1 cellular context compared by ENCODE assay signal in genomic region chr17:44001461-44001920, GRCh38.
TF ChIP-seq lines count a peak whose summit lies in the region.

No MANE protein-coding gene starts in this region.

TF ChIP-seq in HepG2, 621 proteins besides CTCF, POLR2A, EP300 and RAD21 (continued from another document and continues in another):
- TF ChIP-seq PREB (CRISPR knock-in tag; IDR thresholded peaks at IDR 0.05) (no peak), NFKB2 (CRISPR knock-in tag; IDR thresholded peaks at IDR 0.05; ENCODE audit: borderline replicate concordance) (peak; percentile 42; the same call in 1 of the 2 replicates), ZNF331 (CRISPR knock-in tag; IDR thresholded peaks at IDR 0.05) (no peak; the same call in 1 of the 2 replicates), ZSCAN25 (CRISPR knock-in tag; IDR thresholded peaks at IDR 0.05) (peak; percentile 80; the same call in 1 of the 2 replicates), ZNF343 (CRISPR knock-in tag; IDR thresholded peaks at IDR 0.05) (no peak), LCORL (IDR thresholded peaks at IDR 0.05) (no peak), LCORL (CRISPR knock-in tag; IDR thresholded peaks at IDR 0.05) (peak; percentile 86; the same call in 1 of the 2 replicates), BCL6 (CRISPR knock-in tag; IDR thresholded peaks at IDR 0.05) (peak; percentile 24), RAD51 (IDR thresholded peaks at IDR 0.05; ENCODE audit: borderline replicate concordance) (no peak), ZNF567 (CRISPR knock-in tag; IDR thresholded peaks at IDR 0.05; ENCODE audit: borderline replicate concordance) (no peak), MAFK (conservative IDR thresholded peaks at IDR 0.05 in 1 of 2, IDR thresholded peaks at IDR 0.05 in 1 of 2; ENCODE audit: low read length in 2 of 2) (no peak), ZNF224 (CRISPR knock-in tag; IDR thresholded peaks at IDR 0.05) (no peak), HNF1A (IDR thresholded peaks at IDR 0.05; ENCODE audit: low read depth) (peak; percentile 96), HNF1A (CRISPR knock-in tag; IDR thresholded peaks at IDR 0.05; ENCODE audit: borderline replicate concordance) (peak; percentile 96), RFX3 (CRISPR knock-in tag; IDR thresholded peaks at IDR 0.05) (peak; percentile 29; the same call in 1 of the 2 replicates), SRSF9 (IDR thresholded peaks at IDR 0.05; ENCODE audit: borderline replicate concordance, insufficient read depth, low read depth, low read length, poor library complexity, severe bottlenecking) (no peak), EED (CRISPR knock-in tag; IDR thresholded peaks at IDR 0.05) (no peak; the same call in 1 of the 2 replicates), PHF20 (CRISPR knock-in tag; IDR thresholded peaks at IDR 0.05) (peak; percentile 35; the same call in 1 of the 2 replicates), USF2 (IDR thresholded peaks at IDR 0.05; ENCODE audit: low read depth, low read length) (no peak), USF2 (CRISPR knock-in tag; IDR thresholded peaks at IDR 0.05; ENCODE audit: borderline replicate concordance) (no peak), TEAD3 (CRISPR knock-in tag; optimal IDR thresholded peaks at IDR 0.05; ENCODE audit: borderline replicate concordance) (peak; percentile 63), ZBTB8A (CRISPR knock-in tag; IDR thresholded peaks at IDR 0.05; ENCODE audit: borderline replicate concordance, low read depth) (no peak), ZNF788 (CRISPR knock-in tag; IDR thresholded peaks at IDR 0.05; ENCODE audit: borderline replicate concordance) (peak; percentile 43; the same call in 1 of the 2 replicates), ETV5 (CRISPR knock-in tag; IDR thresholded peaks at IDR 0.05; ENCODE audit: borderline replicate concordance) (peak; percentile 18; the same call in 1 of the 2 replicates), KDM2A (CRISPR knock-in tag; IDR thresholded peaks at IDR 0.05; ENCODE audit: borderline replicate concordance, low read depth) (peak; percentile 23; the same call in 1 of the 2 replicates), PAF1 (CRISPR knock-in tag; IDR thresholded peaks at IDR 0.05) (0 out of 2 replicates have a peak, but pooled peaks have one; percentile 67), HCFC1 (IDR thresholded peaks at IDR 0.05; ENCODE audit: low read depth, low read length) (no peak), HOXD1 (CRISPR knock-in tag; IDR thresholded peaks at IDR 0.05) (no peak), ZNF546 (CRISPR knock-in tag; conservative IDR thresholded peaks at IDR 0.05) (peak; percentile 28; the same call in 1 of the 2 replicates), ELF4 (CRISPR knock-in tag; IDR thresholded peaks at IDR 0.05; ENCODE audit: borderline replicate concordance) (no peak), ZFX (CRISPR knock-in tag; IDR thresholded peaks at IDR 0.05; ENCODE audit: low read depth) (peak; percentile 77), JARID2 (CRISPR knock-in tag; IDR thresholded peaks at IDR 0.05; ENCODE audit: insufficient replicate concordance) (peak; percentile 19), ZBTB34 (CRISPR knock-in tag; IDR thresholded peaks at IDR 0.05) (no peak), IKZF5 (CRISPR knock-in tag; IDR thresholded peaks at IDR 0.05) (peak; percentile 70; the same call in 1 of the 2 replicates), BORCS8-MEF2B (CRISPR knock-in tag; IDR thresholded peaks at IDR 0.05) (no peak), KDM4B (CRISPR knock-in tag; IDR thresholded peaks at IDR 0.05) (peak; percentile 23; the same call in 1 of the 2 replicates), RORA (CRISPR knock-in tag; IDR thresholded peaks at IDR 0.05) (no peak), HDAC1 (CRISPR knock-in tag; IDR thresholded peaks at IDR 0.05) (peak; percentile 38), SOX13 (IDR thresholded peaks at IDR 0.05) (no peak), SOX13 (CRISPR knock-in tag; conservative IDR thresholded peaks at IDR 0.05 in 1 of 2, IDR thresholded peaks at IDR 0.05 in 1 of 2) (peak in 1 of 2 experiments; percentile 49; a peak in 1 of 4 replicates), THAP8 (CRISPR knock-in tag; IDR thresholded peaks at IDR 0.05; ENCODE audit: borderline replicate concordance) (no peak), ARID5B (CRISPR knock-in tag; IDR thresholded peaks at IDR 0.05) (peak; percentile 65; the same call in 1 of the 2 replicates), GZF1 (CRISPR knock-in tag; IDR thresholded peaks at IDR 0.05) (no peak), ZNF430 (CRISPR knock-in tag; IDR thresholded peaks at IDR 0.05) (no peak), POLR2AphosphoS5 (IDR thresholded peaks at IDR 0.05; ENCODE audit: low read depth, low read length) (peak; percentile 82), RBM22 (optimal IDR thresholded peaks at IDR 0.05; ENCODE audit: low read length) (no peak), MIER2 (CRISPR knock-in tag; IDR thresholded peaks at IDR 0.05) (no peak), PAX8 (CRISPR knock-in tag; IDR thresholded peaks at IDR 0.05; ENCODE audit: borderline replicate concordance) (no peak), NR2F2 (IDR thresholded peaks at IDR 0.05; ENCODE audit: borderline replicate concordance, low read depth) (peak; percentile 53; the same call in 1 of the 2 replicates), FOSL2 (CRISPR knock-in tag; IDR thresholded peaks at IDR 0.05) (peak; percentile 59; the same call in 1 of the 2 replicates), MBD4 (IDR thresholded peaks at IDR 0.05; ENCODE audit: borderline replicate concordance, low read length) (no peak)
